In genomic region chr6:91149914-91150674, GRCh38 we compare ENCODE assay signal across 1 cellular context.
A peak's percentile ranks its signal among the peaks of the same experiment; 100 is the strongest.
TF ChIP-seq lines count a peak whose summit lies in the region.

No MANE protein-coding gene starts in this region.

TF ChIP-seq in HCT116, 20 proteins besides CTCF, POLR2A, EP300 and RAD21:
- TF ChIP-seq MAX (IDR thresholded peaks at IDR 0.05) (no peak), TCF7L2 (IDR thresholded peaks at IDR 0.05; ENCODE audit: borderline replicate concordance, extremely low read depth, insufficient read depth, insufficient read length) (peak; percentile 18)
